ENCODE assay signal across 8 cellular contexts in genomic region chr22:37896939-37897338, GRCh38. TPM values are rescaled to one million over a fixed set of nuclear protein-coding genes. Genes with fewer than 3 reads are reported as not detected.
DNase-seq lines count a peak whose midpoint lies in the region; ATAC-seq and TF ChIP-seq lines count a peak whose summit lies in the region.

No MANE protein-coding gene starts in this region.

- TF ChIP-seq CTCF in type B pancreatic cell (conservative IDR thresholded peaks at IDR 0.05) = no peak

- ATAC-seq in naive B cell (ENCODE audit: low read depth in 2 of 2) = no peak
- no peak for ATAC-seq in GM21447 (IDR thresholded peaks at IDR 0.05; ENCODE audit: unreplicated experiment)

- peaks cover under 1% of the 10 kb centered on the region for H3K36me3 Mint-ChIP-seq in activated naive CD4-positive, alpha-beta T cell treated with anti-CD3 and anti-CD28 coated beads, Interleukin-2, amount 50 U/mL, for 24 hours
- no peaks in the 10 kb centered on the region for H3K36me3 Mint-ChIP-seq in naive B cell
- peaks cover under 1% of the 10 kb centered on the region for H3K36me3 Mint-ChIP-seq in type B pancreatic cell

- H3K4me3 Mint-ChIP-seq in activated naive CD4-positive, alpha-beta T cell treated with anti-CD3 and anti-CD28 coated beads, Interleukin-2, amount 50 U/mL, for 24 hours = no peak overlapping the region
- H3K4me3 Mint-ChIP-seq in naive B cell (peak overlapping the region in 3 of 8 donors; percentile 22 to 78 (median 55)), type B pancreatic cell (no peak overlapping the region)

- H3K27ac ChIP-seq in caudate nucleus (ENCODE audit: low read depth, low read length) = peak overlapping the region; percentile 62

- peak overlapping the region; percentile 51 for H3K27ac Mint-ChIP-seq in activated naive CD4-positive, alpha-beta T cell treated with anti-CD3 and anti-CD28 coated beads, Interleukin-2, amount 50 U/mL, for 24 hours
- H3K27ac Mint-ChIP-seq in naive B cell = peak overlapping the region in 5 of 6 donors; percentile 12 to 98 (median 91)
- H3K27ac Mint-ChIP-seq in type B pancreatic cell = peak overlapping the region; percentile 98

- DNase-seq in activated naive CD4-positive, alpha-beta T cell treated with anti-CD3 and anti-CD28 coated beads, Interleukin-2, amount 50 U/mL, for 16 hours = no peak
- no peak for DNase-seq in caudate nucleus (lab: John Stamatoyannopoulos, UW)
- no peak for DNase-seq in naive B cell
- DNase-seq in type B pancreatic cell (ENCODE audit: extremely low spot score, unreplicated experiment) = no peak
- no peak for DNase-seq in cortex of kidney (lab: John Stamatoyannopoulos, UW)
- DNase-seq in NCI-H146 treated with DMSO at 0.1 percent for 48 hours (lab: John Stamatoyannopoulos, UW; ENCODE audit: unreplicated experiment) = no peak

- H3K9me3 Mint-ChIP-seq in activated naive CD4-positive, alpha-beta T cell treated with anti-CD3 and anti-CD28 coated beads, Interleukin-2, amount 50 U/mL, for 24 hours = no peaks in the 10 kb centered on the region
- H3K9me3 Mint-ChIP-seq in naive B cell (no peaks in the 10 kb centered on the region), type B pancreatic cell (no peaks in the 10 kb centered on the region)

- H3K4me1 Mint-ChIP-seq in activated naive CD4-positive, alpha-beta T cell treated with anti-CD3 and anti-CD28 coated beads, Interleukin-2, amount 50 U/mL, for 24 hours = peaks cover 26% of the 10 kb centered on the region
- H3K4me1 Mint-ChIP-seq in naive B cell (peaks cover 11 to 22% (median 15%) of the 10 kb centered on the region in 3 donors), type B pancreatic cell (ENCODE audit: unreplicated experiment) (peaks cover 45% of the 10 kb centered on the region)

- H3K27me3 Mint-ChIP-seq in activated naive CD4-positive, alpha-beta T cell treated with anti-CD3 and anti-CD28 coated beads, Interleukin-2, amount 50 U/mL, for 24 hours = no peaks in the 10 kb centered on the region
- H3K27me3 Mint-ChIP-seq in naive B cell (no peaks in the 10 kb centered on the region), type B pancreatic cell (no peaks in the 10 kb centered on the region)

RNA-seq across cellular contexts. Expression of gene MICALL1, which starts 9.2 kb away (rescaled TPM):
- polyA plus RNA-seq in naive B cell (ENCODE audit: low read depth in 6 of 6) = 1 to 10 TPM; 2.6 to 8.0 (median 3.1) TPM
- 56.5 and 107 TPM in 2 replicates for total RNA-seq in type B pancreatic cell (ENCODE audit: low replicate concordance)

RNA-seq across cellular contexts. Expression of gene EIF3L, which starts 47.7 kb away (rescaled TPM):
- 100 to 1,000 TPM; 260 to 316 (median 300) TPM for polyA plus RNA-seq in naive B cell (ENCODE audit: low read depth in 6 of 6)
- total RNA-seq in type B pancreatic cell (ENCODE audit: low replicate concordance) = 578 and 740 TPM in 2 replicates

RNA-seq across cellular contexts. Expression of gene ANKRD54, which starts 52.8 kb away (rescaled TPM):
- polyA plus RNA-seq in naive B cell (ENCODE audit: low read depth in 6 of 6) = 10 to 100 TPM in 4 of 6 donors, 1 to 10 TPM in 2; 2.6 to 19.3 (median 14.4) TPM
- total RNA-seq in type B pancreatic cell (ENCODE audit: low replicate concordance) = 24.2 and 29.4 TPM in 2 replicates

RNA-seq across cellular contexts. Expression of gene C22orf23, which starts 56.5 kb away (rescaled TPM):
- not detected for polyA plus RNA-seq in naive B cell (ENCODE audit: low read depth in 6 of 6)
- 0.64 and 0.70 TPM in 2 replicates for total RNA-seq in type B pancreatic cell (ENCODE audit: low replicate concordance)

RNA-seq across cellular contexts. Expression of gene POLR2F, which starts 56.6 kb away (rescaled TPM):
- 100 to 1,000 TPM; 113 to 131 (median 123) TPM for polyA plus RNA-seq in naive B cell (ENCODE audit: low read depth in 6 of 6)
- 92.0 and 99.6 TPM in 2 replicates for total RNA-seq in type B pancreatic cell (ENCODE audit: low replicate concordance)
